Comparison of ENCODE assay signal across 24 cellular contexts in the genomic region with DNA sequence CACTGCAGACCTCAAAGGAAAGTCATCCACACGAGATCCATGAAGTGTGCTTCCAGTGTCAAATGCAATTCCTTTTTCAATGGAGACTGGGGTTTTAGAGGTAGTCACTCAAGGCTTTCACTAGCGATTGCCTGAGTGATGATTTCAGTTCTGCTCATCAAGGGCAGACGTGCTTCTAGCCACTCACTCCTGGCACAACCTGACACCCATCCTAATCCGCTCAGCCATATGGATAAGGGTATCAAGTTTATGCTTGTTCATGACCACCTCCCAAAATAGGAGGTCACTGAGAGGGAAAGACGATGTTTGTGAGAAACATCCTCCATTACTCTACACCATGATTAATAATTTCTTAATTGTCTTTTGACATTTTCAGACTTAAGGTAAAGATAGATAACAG.
DNase-seq lines count a peak whose midpoint lies in the region; ATAC-seq, FAIRE-seq and TF ChIP-seq lines count a peak whose summit lies in the region.
"Had no signal": no experiment of that assay in that cellular context is flagged by ENCODE, and none has a peak within 500 bp of the region (broad histone marks: within the 10 kb centered on the region; RNA-seq: fewer than 3 reads in every experiment).

No MANE protein-coding gene starts in this region.

- H3K4me1 ChIP-seq in IMR-90 (ENCODE audit: control insufficient read depth, insufficient read depth, low read length) = no peaks in the 10 kb centered on the region

- no peak overlapping the region for H3K27ac Mint-ChIP-seq in activated T-helper 17 cell treated with anti-CD3 and anti-CD28 coated beads, Interleukin-2, amount 50 U/mL, for 72 hours
- H3K27ac Mint-ChIP-seq: CD4-positive, alpha-beta memory T cell; IgD-negative memory B cell; T-cell had no signal

- FAIRE-seq in bronchial epithelial cell (lab: Jason Lieb, UNC) = peak; percentile 91
- FAIRE-seq: H1 had no signal

- no peak overlapping the region for H2BK15ac ChIP-seq in IMR-90 (ENCODE audit: low read depth, low read length)

- H2AK9ac ChIP-seq in IMR-90 (replicated peaks; ENCODE audit: low read depth, low read length, poor library complexity) = no peak overlapping the region

- H3K4me2 ChIP-seq in IMR-90 (ENCODE audit: low read depth, low read length) = no peak overlapping the region

- WGBS in IMR-90 (ENCODE audit: extremely low coverage in 2 of 2, insufficient read length in 1 of 2), 2 experiments = 20% methylated on average over 1 of the region's 5 CpGs; no CpG with 5 or more reads in 1 of the 2 experiments

- H3K36me3 Mint-ChIP-seq in activated T-helper 17 cell treated with anti-CD3 and anti-CD28 coated beads, Interleukin-2, amount 50 U/mL, for 72 hours (ENCODE audit: low read depth) = no peaks in the 10 kb centered on the region
- H3K36me3 Mint-ChIP-seq: CD4-positive, alpha-beta memory T cell; IgD-negative memory B cell; T-cell had no signal

- no peak overlapping the region for H3K4me3 Mint-ChIP-seq in activated T-helper 17 cell treated with anti-CD3 and anti-CD28 coated beads, Interleukin-2, amount 50 U/mL, for 72 hours
- H3K4me3 Mint-ChIP-seq: CD4-positive, alpha-beta memory T cell; IgD-negative memory B cell; T-cell had no signal

- H4K91ac ChIP-seq in IMR-90 (ENCODE audit: insufficient read depth, low read depth, low read length) = no peak overlapping the region

- DNase-seq in IMR-90 = no peak
- peak; percentile 79 for DNase-seq in NCI-H2171 (lab: John Stamatoyannopoulos, UW)
- DNase-seq in NCI-H82 treated with DMSO at 0.1 percent for 48 hours (lab: John Stamatoyannopoulos, UW; ENCODE audit: unreplicated experiment) = peak; percentile 92
- DNase-seq in bronchial epithelial cell (ENCODE audit: low read depth) = no peak
- DNase-seq: C1 segment of cervical spinal cord; CD4-positive, alpha-beta memory T cell; COR-L47; HCEC 1CT; Karpas-422; NCI-H1092 treated with DMSO at 0.1 percent for 48 hours; NCI-H1436; NCI-H187; NCI-H2081 treated with DMSO at 0.1 percent for 48 hours; NCI-H748 treated with DMSO at 0.1 percent for 48 hours; NK-92 treated with Interleukin-12 subunit alpha and Interleukin-12 subunit beta, amount 100 ng/mL, for 24 hours; Right ventricle myocardium superior; RPMI8226; T-cell had no signal

- no peaks in the 10 kb centered on the region for H3K4me1 Mint-ChIP-seq in activated T-helper 17 cell treated with anti-CD3 and anti-CD28 coated beads, Interleukin-2, amount 50 U/mL, for 72 hours
- H3K4me1 Mint-ChIP-seq: T-cell had no signal

- no peaks in the 10 kb centered on the region for H3K27me3 ChIP-seq in IMR-90 (ENCODE audit: control insufficient read depth, insufficient read depth, low read length)
- no peaks in the 10 kb centered on the region for H3K27me3 ChIP-seq in bronchial epithelial cell (ENCODE audit: control insufficient read depth, insufficient read depth, low read length)

- H4K5ac ChIP-seq in IMR-90 (ENCODE audit: low read depth, low read length) = no peak overlapping the region

- BruUV-seq in IMR-90 (replicated peaks; lab: Mats Ljungman, UMichigan) = no TSS peak

- no peaks in the 10 kb centered on the region for H3K79me1 ChIP-seq in IMR-90 (ENCODE audit: low read depth in 1 of 2, low read length in 2 of 2)

- no peaks in the 10 kb centered on the region for H3K9me3 ChIP-seq in IMR-90 (ENCODE audit: control insufficient read depth, insufficient read depth, low read length)

- TF ChIP-seq POLR2A in IMR-90 (IDR thresholded peaks at IDR 0.05; ENCODE audit: low read depth, low read length) = no peak

- CTCF ChIA-PET in IMR-90 (lab: Yijun Ruan, JAX) = no interaction called here

- H2BK20ac ChIP-seq in IMR-90 (ENCODE audit: low read depth, low read length) = no peak overlapping the region

- H3K27me3 Mint-ChIP-seq in activated T-helper 17 cell treated with anti-CD3 and anti-CD28 coated beads, Interleukin-2, amount 50 U/mL, for 72 hours = peaks cover 4% of the 10 kb centered on the region
- H3K27me3 Mint-ChIP-seq: IgD-negative memory B cell had no signal

- H3K9ac ChIP-seq in IMR-90 (ENCODE audit: low read depth, low read length) = no peak overlapping the region

- peak overlapping the region; percentile 54 for H2AFZ ChIP-seq in IMR-90 (replicated peaks; ENCODE audit: low read length, poor library complexity)

- H4K8ac ChIP-seq in IMR-90 (ENCODE audit: low read depth in 2 of 2, low read length in 2 of 2) = no peak overlapping the region

- no peak overlapping the region for H3K23ac ChIP-seq in IMR-90 (ENCODE audit: low read depth, low read length)

- no peak overlapping the region for H3K56ac ChIP-seq in IMR-90 (ENCODE audit: extremely low read depth, insufficient read depth, low read length)

- H4K20me1 ChIP-seq in IMR-90 (ENCODE audit: insufficient read depth, low read length) = no peaks in the 10 kb centered on the region

- ATAC-seq in IMR-90 (ENCODE audit: low read depth) (no peak), GM19452 (IDR thresholded peaks at IDR 0.05; ENCODE audit: unreplicated experiment) (no peak), HG03520 (IDR thresholded peaks at IDR 0.05; ENCODE audit: unreplicated experiment) (no peak), GM21390 (IDR thresholded peaks at IDR 0.05; ENCODE audit: unreplicated experiment) (no peak)
- ATAC-seq in activated T-helper 17 cell treated with anti-CD3 and anti-CD28 coated beads, Interleukin-2, amount 50 U/mL, for 72 hours (replicated peaks) = no peak
- ATAC-seq: T-cell had no signal

- no peak overlapping the region for H2AK5ac ChIP-seq in IMR-90 (ENCODE audit: low read depth, low read length)

- in situ Hi-C loops in IMR-90 (cut with MboI; ENCODE audit: low sequenced_read_pairs) = no loop called here

- TF ChIP-seq CTCF in IMR-90 (conservative IDR thresholded peaks at IDR 0.05; ENCODE audit: low read depth, low read length) (no peak), bronchial epithelial cell (IDR thresholded peaks at IDR 0.05; ENCODE audit: insufficient read depth, low read length, severe bottlenecking) (no peak)

- no peak overlapping the region for H2BK5ac ChIP-seq in IMR-90 (ENCODE audit: low read depth, low read length, poor library complexity, severe bottlenecking)

- H3K18ac ChIP-seq in IMR-90 (ENCODE audit: low read depth, low read length) = no peak overlapping the region

- H3K36me3 ChIP-seq in IMR-90 (ENCODE audit: control insufficient read depth, insufficient read depth, low read length) (no peaks in the 10 kb centered on the region), bronchial epithelial cell (ENCODE audit: control insufficient read depth, insufficient read depth, low read length) (no peaks in the 10 kb centered on the region)

- intact Hi-C loops in IMR-90 (cut with micrococcal nuclease) = no loop called here

- no peak for TF ChIP-seq RAD21 in IMR-90 (IDR thresholded peaks at IDR 0.05; ENCODE audit: low read length)

- H3K9me3 Mint-ChIP-seq in activated T-helper 17 cell treated with anti-CD3 and anti-CD28 coated beads, Interleukin-2, amount 50 U/mL, for 72 hours = no peaks in the 10 kb centered on the region
- H3K9me3 Mint-ChIP-seq: CD4-positive, alpha-beta memory T cell; IgD-negative memory B cell had no signal

- no peak overlapping the region for H3K4ac ChIP-seq in IMR-90 (ENCODE audit: low read depth, low read length)

- POLR2A ChIA-PET in IMR-90 (lab: Charles Lee; ENCODE audit: unreplicated experiment) = no interaction called here

- no peak overlapping the region for H3K4me3 ChIP-seq in IMR-90 (ENCODE audit: insufficient read depth, low read depth, low read length)
- no peak overlapping the region for H3K4me3 ChIP-seq in bronchial epithelial cell (ENCODE audit: low read depth, low read length)

- H3K14ac ChIP-seq in IMR-90 (replicated peaks; ENCODE audit: low read depth, low read length) = no peak overlapping the region

- dilution Hi-C loops in IMR-90 (cut with HindIII; ENCODE audit: low sequenced_read_pairs, unreplicated experiment) = no loop called here

- no peak overlapping the region for H2BK120ac ChIP-seq in IMR-90 (ENCODE audit: low read depth, low read length)

- H3K27ac ChIP-seq in IMR-90 (ENCODE audit: insufficient read depth, low read length) = no peak overlapping the region

- no peaks in the 10 kb centered on the region for H3K9me1 ChIP-seq in IMR-90 (ENCODE audit: insufficient read depth, low read length)

TF ChIP-seq in IMR-90, 13 proteins besides CTCF, POLR2A, EP300 and RAD21:
- TF ChIP-seq, protein P1, sequence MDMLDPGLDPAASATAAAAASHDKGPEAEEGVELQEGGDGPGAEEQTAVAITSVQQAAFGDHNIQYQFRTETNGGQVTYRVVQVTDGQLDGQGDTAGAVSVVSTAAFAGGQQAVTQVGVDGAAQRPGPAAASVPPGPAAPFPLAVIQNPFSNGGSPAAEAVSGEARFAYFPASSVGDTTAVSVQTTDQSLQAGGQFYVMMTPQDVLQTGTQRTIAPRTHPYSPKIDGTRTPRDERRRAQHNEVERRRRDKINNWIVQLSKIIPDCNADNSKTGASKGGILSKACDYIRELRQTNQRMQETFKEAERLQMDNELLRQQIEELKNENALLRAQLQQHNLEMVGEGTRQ (IDR thresholded peaks at IDR 0.05; ENCODE audit: low read depth, low read length) = no peak
- TF ChIP-seq FOS (IDR thresholded peaks at IDR 0.05; ENCODE audit: low read depth, low read length) (no peak), MAZ (IDR thresholded peaks at IDR 0.05; ENCODE audit: borderline replicate concordance, low read depth, low read length) (no peak), RCOR1 (IDR thresholded peaks at IDR 0.05; ENCODE audit: insufficient replicate concordance, low read length) (no peak), NFE2L2 (IDR thresholded peaks at IDR 0.05; ENCODE audit: low read depth, low read length) (no peak)
TF ChIP-seq in IMR-90: peak in this region for 0.

Comparison
In these comparisons a context has a peak if more than half of its experiments do, and no peak if none do; other contexts are left out.
1. DNase-seq: peak in NCI-H2171 (single experiment) and NCI-H82 treated with DMSO at 0.1 percent for 48 hours (single experiment); none in IMR-90 (single experiment) and bronchial epithelial cell (single experiment).